8 cellular contexts compared by ENCODE assay signal in the genomic region with DNA sequence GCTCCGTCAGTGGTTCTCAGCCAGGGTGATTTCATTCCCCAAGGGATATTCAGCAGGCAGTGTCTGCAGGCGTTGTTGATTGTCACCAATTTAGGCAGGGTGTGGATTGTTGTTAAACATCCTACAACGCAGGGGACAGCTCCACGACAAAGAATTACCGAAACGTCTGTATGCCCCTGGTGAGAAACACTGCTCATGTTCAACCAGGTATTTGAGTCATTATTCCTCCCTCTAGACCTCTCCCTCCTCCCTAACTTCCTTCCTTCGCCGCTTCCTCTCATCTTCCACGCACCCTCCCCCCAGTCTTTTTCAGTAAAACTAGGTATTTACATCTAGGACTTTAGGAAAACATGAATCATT. TPM values are rescaled to one million over a fixed set of nuclear protein-coding genes. Genes with fewer than 3 reads are reported as not detected.
DNase-seq lines count a peak whose midpoint lies in the region; ATAC-seq, FAIRE-seq and TF ChIP-seq lines count a peak whose summit lies in the region.
"Had no signal": no experiment of that assay in that cellular context is flagged by ENCODE, and none has a peak within 500 bp of the region (broad histone marks: within the 10 kb centered on the region; RNA-seq: fewer than 3 reads in every experiment).

No MANE protein-coding gene starts in this region.

- no peak for ATAC-seq in HG02642 (IDR thresholded peaks at IDR 0.05; ENCODE audit: poor library complexity, unreplicated experiment)

- no peaks in the 10 kb centered on the region for H3K36me3 ChIP-seq in neutrophil

- peaks cover 7% of the 10 kb centered on the region for H3K36me3 Mint-ChIP-seq in activated naive CD4-positive, alpha-beta T cell treated with anti-CD3 and anti-CD28 coated beads, Interleukin-2, amount 50 U/mL, for 24 hours

- FAIRE-seq in GM18507 (lab: Jason Lieb, UNC): peak; percentile 36

- H3K27me3 Mint-ChIP-seq in activated naive CD4-positive, alpha-beta T cell treated with anti-CD3 and anti-CD28 coated beads, Interleukin-2, amount 50 U/mL, for 24 hours: no peaks in the 10 kb centered on the region

- H3K27ac ChIP-seq in neutrophil: peak overlapping the region; percentile 94

- H3K4me3 Mint-ChIP-seq in activated naive CD4-positive, alpha-beta T cell treated with anti-CD3 and anti-CD28 coated beads, Interleukin-2, amount 50 U/mL, for 24 hours: peak overlapping the region; percentile 83

- DNase-seq in GM18507 (ENCODE audit: extremely low spot score, insufficient read length, low read depth) (no peak), NAMALWA (ENCODE audit: low spot score) (peak; percentile 51), anterior cingulate cortex (lab: John Stamatoyannopoulos, UW) (no peak), SK-N-DZ (ENCODE audit: low spot score) (no peak)
- DNase-seq: NCI-H510A had no signal

- peaks cover 77 to 81% of the 10 kb centered on the region in 2 experiments for H3K4me1 ChIP-seq in neutrophil (ENCODE audit: control insufficient read depth in 1 of 2, insufficient read depth in 1 of 2, low read depth in 1 of 2, low read length in 1 of 2)

- peaks cover 92% of the 10 kb centered on the region for H3K4me1 Mint-ChIP-seq in activated naive CD4-positive, alpha-beta T cell treated with anti-CD3 and anti-CD28 coated beads, Interleukin-2, amount 50 U/mL, for 24 hours

- no peak for TF ChIP-seq CTCF in neutrophil (IDR thresholded peaks at IDR 0.05)

- no peaks in the 10 kb centered on the region for H3K9me3 ChIP-seq in neutrophil

- no peaks in the 10 kb centered on the region for H3K27me3 ChIP-seq in neutrophil

- peak overlapping the region; percentile 27 to 55 for H3K4me3 ChIP-seq in neutrophil (ENCODE audit: low read depth in 1 of 2, low read length in 1 of 2)

- H3K27ac Mint-ChIP-seq in activated naive CD4-positive, alpha-beta T cell treated with anti-CD3 and anti-CD28 coated beads, Interleukin-2, amount 50 U/mL, for 24 hours: peak overlapping the region; percentile 96

- H3K9me3 Mint-ChIP-seq in activated naive CD4-positive, alpha-beta T cell treated with anti-CD3 and anti-CD28 coated beads, Interleukin-2, amount 50 U/mL, for 24 hours: no peaks in the 10 kb centered on the region

RNA-seq across cellular contexts. Expression of a gene that starts 50.8 kb away (rescaled TPM):
- polyA plus RNA-seq in SK-N-DZ (2014; cell fraction: cytosol; rRNA removed): 54.9 and 64.1 TPM in 2 replicates
- 18.0 and 25.8 TPM in 2 replicates for polyA plus RNA-seq in SK-N-DZ (2014; cell fraction: nucleus; rRNA removed)
